Comparison of ENCODE assay signal across 18 cellular contexts in the genomic region with DNA sequence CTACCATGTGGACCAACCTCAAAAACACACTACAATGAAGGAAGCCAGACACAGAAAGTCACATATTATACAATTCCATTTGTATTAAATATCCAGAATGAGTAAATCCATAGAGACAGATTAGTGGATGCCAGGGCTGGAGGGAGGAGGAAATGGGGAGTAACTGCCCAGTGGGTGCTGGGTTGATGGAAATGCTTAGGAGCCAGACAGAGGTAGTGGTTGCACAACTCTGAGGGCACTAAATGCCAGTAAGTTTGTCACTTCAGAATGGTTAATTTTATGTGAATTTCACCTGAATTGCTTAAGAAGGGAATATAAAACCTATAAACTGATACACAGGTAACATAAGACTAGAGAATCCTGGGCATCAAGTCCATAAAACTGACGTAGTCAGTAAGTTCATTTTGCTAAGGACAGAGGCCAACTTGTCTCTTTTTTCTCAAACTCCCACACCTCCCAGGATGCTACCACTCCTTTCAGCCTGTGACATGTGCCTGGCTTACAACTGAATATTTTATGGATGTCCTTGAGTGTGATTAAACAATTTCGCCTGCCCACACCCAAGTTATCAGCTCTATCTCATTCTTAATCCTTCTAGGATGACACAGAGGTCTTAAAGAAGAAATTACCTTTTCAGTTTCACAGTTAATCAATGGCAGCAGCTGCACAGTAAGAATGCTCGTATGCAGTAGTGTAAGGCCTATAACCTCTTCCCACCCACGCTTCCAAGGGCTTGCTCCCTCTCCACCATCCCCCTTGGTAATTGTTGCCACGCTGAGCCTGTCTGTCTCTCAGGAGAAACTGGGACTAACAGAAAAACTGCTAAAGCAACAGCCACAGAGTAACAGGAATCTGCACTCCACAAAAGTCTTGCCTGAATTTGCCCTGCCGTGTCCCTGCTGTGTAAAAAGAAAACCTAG. TPM values are rescaled to one million over a fixed set of nuclear protein-coding genes. Genes with fewer than 3 reads are reported as not detected.
A peak's percentile ranks its signal among the peaks of the same experiment; 100 is the strongest.
DNase-seq lines count a peak whose midpoint lies in the region; ATAC-seq, FAIRE-seq and TF ChIP-seq lines count a peak whose summit lies in the region.
"Had no signal": no experiment of that assay in that cellular context is flagged by ENCODE, and none has a peak within 500 bp of the region (broad histone marks: within the 10 kb centered on the region; RNA-seq: fewer than 3 reads in every experiment).

No MANE protein-coding gene starts in this region.

- ATAC-seq in RWPE2 (ENCODE audit: low read depth) (0 out of 3 replicates have a peak, but pooled peaks have one; percentile 25), GM19455 (IDR thresholded peaks at IDR 0.05; ENCODE audit: unreplicated experiment) (no peak)

- 49 to 56% methylated on average over 6 of the region's 6 CpGs for WGBS in GM23248 (ENCODE audit: low coverage in 1 of 2, low lambda C conversion rate in 2 of 2, missing lambda C conversion rate in 2 of 2), 2 experiments

- DNase-seq in GM23248 (peak; percentile 9), RWPE2 (ENCODE audit: low spot score) (no peak), immature natural killer cell (no peak), RPMI8226 (no peak), HK-2 (ENCODE audit: unreplicated experiment) (no peak), HTR-8/SVneo (ENCODE audit: insufficient read length, low spot score) (no peak)
- DNase-seq: esophagus squamous epithelium, NCI-H1417 treated with DMSO at 0.1 percent for 48 hours, NCI-H510A had no signal

- H3K27me3 Mint-ChIP-seq in immature natural killer cell (ENCODE audit: low read depth in 3 of 3): peaks cover 7 to 19% (median 11%) of the 10 kb centered on the region in 3 donors

- peak overlapping the region; percentile 55 to 78 (median 76) for H3K4me2 ChIP-seq in BLaER1 treated with 17β-estradiol and CSF1 and Interleukin-3, amounts not matched to agents 10 nM and 100 nM
- no peak overlapping the region for H3K4me2 ChIP-seq in GM23248 (ENCODE audit: unreplicated experiment)
- H3K4me2 ChIP-seq: hepatocyte had no signal

- H3K36me3 Mint-ChIP-seq in immature natural killer cell: peaks cover 5 to 10% (median 8%) of the 10 kb centered on the region in 3 donors

- H3K9me2 ChIP-seq in GM23248 (ENCODE audit: insufficient read depth): no peaks in the 10 kb centered on the region

- H3K4me3 Mint-ChIP-seq in immature natural killer cell: peak overlapping the region in 1 of 5 donors; percentile 19

- H3K4me1 ChIP-seq in BLaER1 treated with 17β-estradiol and CSF1 and Interleukin-3, amounts not matched to agents 10 nM and 100 nM: peaks cover 31 to 50% (median 36%) of the 10 kb centered on the region in 10 experiments
- H3K4me1 ChIP-seq in GM23248 (ENCODE audit: insufficient read depth) (no peaks in the 10 kb centered on the region), RWPE2 (ENCODE audit: insufficient read depth, poor library complexity, severe bottlenecking) (no peaks in the 10 kb centered on the region)

- H3K4me3 ChIP-seq in BLaER1 treated with 17β-estradiol and CSF1 and Interleukin-3, amounts not matched to agents 10 nM and 100 nM: peak overlapping the region in 2 of 10 experiments; percentile 14 to 16; a peak in 2 of 20 replicates
- H3K4me3 ChIP-seq in GM23248 (no peak overlapping the region), RWPE2 (ENCODE audit: severe bottlenecking) (no peak overlapping the region)
- H3K4me3 ChIP-seq: esophagus squamous epithelium, hepatocyte had no signal

- no peaks in the 10 kb centered on the region for H3K9me3 Mint-ChIP-seq in immature natural killer cell

- peaks cover 12 to 22% (median 19%) of the 10 kb centered on the region in 11 experiments for H3K27me3 ChIP-seq in BLaER1 treated with 17β-estradiol and CSF1 and Interleukin-3, amounts not matched to agents 10 nM and 100 nM
- peaks cover 22% of the 10 kb centered on the region for H3K27me3 ChIP-seq in GM23248 (replicated peaks; ENCODE audit: insufficient read depth)
- H3K27me3 ChIP-seq in RWPE2 (ENCODE audit: insufficient read depth, poor library complexity, severe bottlenecking): peaks cover 4% of the 10 kb centered on the region

- H3F3A ChIP-seq in GM23248 (ENCODE audit: insufficient read depth): peaks cover 18% of the 10 kb centered on the region

- no peaks in the 10 kb centered on the region for H3K79me2 ChIP-seq in GM23248 (ENCODE audit: insufficient read depth)
- H3K79me2 ChIP-seq: hepatocyte had no signal

- peaks cover 19 to 65% (median 43%) of the 10 kb centered on the region in 11 experiments for H3K9me3 ChIP-seq in BLaER1 treated with 17β-estradiol and CSF1 and Interleukin-3, amounts not matched to agents 10 nM and 100 nM (replicated peaks in 1 of 11)
- H3K9me3 ChIP-seq in GM23248 (ENCODE audit: low read depth) (no peaks in the 10 kb centered on the region), RWPE2 (ENCODE audit: severe bottlenecking) (no peaks in the 10 kb centered on the region)
- H3K9me3 ChIP-seq: esophagus squamous epithelium had no signal

- in situ Hi-C loops in GM23248 (cut with MboI): no loop called here

- peak overlapping the region in 9 of 11 experiments; percentile 11 to 81 (median 67); a peak in 16 of 22 replicates for H3K9ac ChIP-seq in BLaER1 treated with 17β-estradiol and CSF1 and Interleukin-3, amounts not matched to agents 10 nM and 100 nM
- H3K9ac ChIP-seq in GM23248: no peak overlapping the region

- no peak for TF ChIP-seq CTCF in RWPE2 (IDR thresholded peaks at IDR 0.05; ENCODE audit: poor library complexity, severe bottlenecking)

- no peak overlapping the region for H2AFZ ChIP-seq in GM23248
- H2AFZ ChIP-seq: hepatocyte had no signal

- FAIRE-seq in HTR-8/SVneo (lab: Jason Lieb, UNC): no peak

- H3K36me3 ChIP-seq in BLaER1 treated with 17β-estradiol and CSF1 and Interleukin-3, amounts not matched to agents 10 nM and 100 nM: peaks cover 13 to 35% (median 28%) of the 10 kb centered on the region in 11 experiments; a peak in 20 of 22 replicates
- no peaks in the 10 kb centered on the region; the same call in 1 of the 2 replicates for H3K36me3 ChIP-seq in GM23248 (ENCODE audit: low read depth)
- H3K36me3 ChIP-seq in RWPE2 (ENCODE audit: low read depth): peaks cover 3% of the 10 kb centered on the region; the same call in 1 of the 2 replicates

- peak overlapping the region; percentile 4 to 77 (median 56) for H3K27ac Mint-ChIP-seq in immature natural killer cell

- H4K20me1 ChIP-seq in BLaER1 treated with 17β-estradiol and CSF1 and Interleukin-3, amounts not matched to agents 10 nM and 100 nM: no peaks in the 10 kb centered on the region
- H4K20me1 ChIP-seq in GM23248 (ENCODE audit: insufficient read depth): no peaks in the 10 kb centered on the region

- H3K27ac ChIP-seq in BLaER1 treated with 17β-estradiol and CSF1 and Interleukin-3, amounts not matched to agents 10 nM and 100 nM: peak overlapping the region in 10 of 11 experiments; percentile 42 to 97 (median 85); a peak in 20 of 22 replicates
- H3K27ac ChIP-seq in GM23248 (no peak overlapping the region), RWPE2 (ENCODE audit: poor library complexity, severe bottlenecking) (no peak overlapping the region)
- H3K27ac ChIP-seq: esophagus squamous epithelium, hepatocyte had no signal

- peaks cover 12 to 13% of the 10 kb centered on the region in 2 donors for H3K4me1 Mint-ChIP-seq in immature natural killer cell

RNA-seq across cellular contexts. Expression of gene MLNR, which starts 5.9 kb away (rescaled TPM):
- total RNA-seq in GM23248 (2014; rRNA removed; shearing (Covaris generic)): not detected in 2 replicates
- polyA plus RNA-seq in GM23248 (2016; fragmentation: Nextera tagmentation; extraction: Ambion mirVana): not detected in 2 replicates
- not detected for polyA plus RNA-seq in immature natural killer cell
- total RNA-seq: aorta, dermis blood vessel endothelial cell, hepatocyte, left ventricle myocardium superior, Right ventricle myocardium inferior, skeletal muscle tissue had no signal
- polyA plus RNA-seq: hepatocyte, neural cell had no signal

RNA-seq across cellular contexts. Expression of gene CDADC1, which starts 33.5 kb away (rescaled TPM):
- total RNA-seq in GM23248 (2014; rRNA removed; shearing (Covaris generic)): 1.8 and 8.7 TPM in 2 replicates
- polyA plus RNA-seq in GM23248 (2016; fragmentation: Nextera tagmentation; extraction: Ambion mirVana): 12.6 and 13.7 TPM in 2 replicates
- polyA plus RNA-seq in immature natural killer cell: 10 to 100 TPM; 11.2 to 17.9 (median 13.0) TPM

Comparison
In these comparisons a context has a peak if more than half of its experiments do, and no peak if none do; other contexts are left out.
1. H3K27ac ChIP-seq: peak in BLaER1 treated with 17β-estradiol and CSF1 and Interleukin-3, amounts not matched to agents 10 nM and 100 nM (10 of 11); none in GM23248 (single experiment) and RWPE2 (single experiment).